23 cellular contexts compared by ENCODE assay signal in the genomic region with DNA sequence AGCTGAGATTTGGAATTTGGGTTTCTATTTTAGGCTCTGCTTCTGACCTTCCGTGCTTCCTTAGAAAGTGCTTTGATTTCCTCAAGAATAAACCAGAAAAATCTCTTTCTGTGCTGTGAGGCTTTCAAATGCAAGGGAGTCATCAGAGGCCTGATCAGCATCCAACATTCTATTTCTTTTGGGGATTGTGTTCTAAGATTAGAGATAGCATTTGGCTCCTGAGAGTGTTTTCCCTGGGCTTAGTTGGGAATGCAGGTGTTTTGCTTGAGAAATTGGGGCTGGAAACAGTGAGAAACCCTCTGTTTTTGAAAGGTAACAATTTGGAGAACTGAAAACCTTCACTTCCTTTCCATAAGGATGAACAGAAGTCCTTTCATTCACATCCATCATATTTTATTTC.
A peak's percentile ranks its signal among the peaks of the same experiment; 100 is the strongest.
DNase-seq lines count a peak whose midpoint lies in the region; ATAC-seq and TF ChIP-seq lines count a peak whose summit lies in the region.
"Had no signal": no experiment of that assay in that cellular context is flagged by ENCODE, and none has a peak within 500 bp of the region (broad histone marks: within the 10 kb centered on the region; RNA-seq: fewer than 3 reads in every experiment).

No MANE protein-coding gene starts in this region.

- POLR2A ChIA-PET in WTC11 (lab: Charles Lee) = no interaction called here

- ATAC-seq in WTC11 (no peak), HG03342 (IDR thresholded peaks at IDR 0.05; ENCODE audit: unreplicated experiment) (no peak), HG03521 (IDR thresholded peaks at IDR 0.05; ENCODE audit: unreplicated experiment) (no peak)
- ATAC-seq: naive thymus-derived CD8-positive, alpha-beta T cell; SK-N-SH treated with all-trans-retinoic acid at 6 μM for 48 hours had no signal

- peaks cover 62% of the 10 kb centered on the region for H3K4me1 Mint-ChIP-seq in WTC11
- H3K4me1 Mint-ChIP-seq: activated CD4-positive, alpha-beta T cell treated with anti-CD3 and anti-CD28 coated beads, Interleukin-2, amount 10 ng/mL, durations not matched to agents 7 days and 5 days; activated naive CD4-positive, alpha-beta T cell treated with anti-CD3 and anti-CD28 coated beads, Interleukin-2, amount 10 ng/mL, durations not matched to agents 7 days and 5 days; naive thymus-derived CD8-positive, alpha-beta T cell had no signal

- no peak overlapping the region for H3K4me3 Mint-ChIP-seq in WTC11
- H3K4me3 Mint-ChIP-seq: activated CD4-positive, alpha-beta T cell treated with anti-CD3 and anti-CD28 coated beads, Interleukin-2, amount 10 ng/mL, durations not matched to agents 7 days and 5 days; activated naive CD4-positive, alpha-beta T cell treated with anti-CD3 and anti-CD28 coated beads, Interleukin-2, amount 10 ng/mL, durations not matched to agents 7 days and 5 days; naive thymus-derived CD8-positive, alpha-beta T cell; stimulated activated naive CD8-positive, alpha-beta T cell treated with anti-CD3 and anti-CD28 coated beads, Interleukin-15, Interleukin-2, amounts not matched to agents 100 ng/mL and 50 ng/mL, for 24 hours had no signal

- DNase-seq in NCI-H82 (lab: John Stamatoyannopoulos, UW) (peak; percentile 8), NCI-H82 treated with DMSO at 0.1 percent for 48 hours (lab: John Stamatoyannopoulos, UW; ENCODE audit: unreplicated experiment) (no peak), WTC11 (ENCODE audit: low spot score) (no peak), medulla oblongata (ENCODE audit: extremely low spot score) (peak; percentile 36), substantia nigra (lab: John Stamatoyannopoulos, UW) (no peak), NCI-H146 treated with DMSO at 0.1 percent for 48 hours (lab: John Stamatoyannopoulos, UW; ENCODE audit: unreplicated experiment) (no peak)
- DNase-seq: 8988T; activated CD4-positive, alpha-beta T cell treated with anti-CD3 and anti-CD28 coated beads, Interleukin-2, amount 10 ng/mL, durations not matched to agents 7 days and 5 days; activated naive CD4-positive, alpha-beta T cell treated with anti-CD3 and anti-CD28 coated beads, Interleukin-2, amount 10 ng/mL, durations not matched to agents 7 days and 5 days; AML-193; amniotic stem cell; GF-D8; H7; naive thymus-derived CD8-positive, alpha-beta T cell; NCI-H226; posterior cingulate gyrus; sigmoid colon had no signal

- TF ChIP-seq CTCF in WTC11 (IDR thresholded peaks at IDR 0.05) = no peak

- peak overlapping the region; percentile 35 for H3K27ac ChIP-seq in substantia nigra (ENCODE audit: low read depth, low read length, poor library complexity, severe bottlenecking)
- H3K27ac ChIP-seq: epithelial cell of prostate, transverse colon had no signal

- H3K9me3 Mint-ChIP-seq in WTC11 = no peaks in the 10 kb centered on the region
- H3K9me3 Mint-ChIP-seq: activated CD4-positive, alpha-beta T cell treated with anti-CD3 and anti-CD28 coated beads, Interleukin-2, amount 10 ng/mL, durations not matched to agents 7 days and 5 days; activated naive CD4-positive, alpha-beta T cell treated with anti-CD3 and anti-CD28 coated beads, Interleukin-2, amount 10 ng/mL, durations not matched to agents 7 days and 5 days; stimulated activated naive CD8-positive, alpha-beta T cell treated with anti-CD3 and anti-CD28 coated beads, Interleukin-15, Interleukin-2, amounts not matched to agents 100 ng/mL and 50 ng/mL, for 24 hours had no signal

- H3K27me3 Mint-ChIP-seq in WTC11 (ENCODE audit: low read depth) = no peaks in the 10 kb centered on the region
- H3K27me3 Mint-ChIP-seq: activated CD4-positive, alpha-beta T cell treated with anti-CD3 and anti-CD28 coated beads, Interleukin-2, amount 10 ng/mL, durations not matched to agents 7 days and 5 days; activated naive CD4-positive, alpha-beta T cell treated with anti-CD3 and anti-CD28 coated beads, Interleukin-2, amount 10 ng/mL, durations not matched to agents 7 days and 5 days; stimulated activated naive CD8-positive, alpha-beta T cell treated with anti-CD3 and anti-CD28 coated beads, Interleukin-15, Interleukin-2, amounts not matched to agents 100 ng/mL and 50 ng/mL, for 24 hours had no signal

- no peaks in the 10 kb centered on the region for H3K36me3 Mint-ChIP-seq in WTC11
- H3K36me3 Mint-ChIP-seq: activated naive CD4-positive, alpha-beta T cell treated with anti-CD3 and anti-CD28 coated beads, Interleukin-2, amount 10 ng/mL, durations not matched to agents 7 days and 5 days; naive thymus-derived CD8-positive, alpha-beta T cell had no signal

- CTCF ChIA-PET in WTC11 (lab: Charles Lee) = no interaction called here

- H3K27ac Mint-ChIP-seq in WTC11 = peak overlapping the region; percentile 20; the same call in 1 of the 2 replicates
- H3K27ac Mint-ChIP-seq: activated CD4-positive, alpha-beta T cell treated with anti-CD3 and anti-CD28 coated beads, Interleukin-2, amount 10 ng/mL, durations not matched to agents 7 days and 5 days; activated naive CD4-positive, alpha-beta T cell treated with anti-CD3 and anti-CD28 coated beads, Interleukin-2, amount 10 ng/mL, durations not matched to agents 7 days and 5 days; naive thymus-derived CD8-positive, alpha-beta T cell; stimulated activated naive CD8-positive, alpha-beta T cell treated with anti-CD3 and anti-CD28 coated beads, Interleukin-15, Interleukin-2, amounts not matched to agents 100 ng/mL and 50 ng/mL, for 24 hours had no signal

TF ChIP-seq in WTC11, 78 proteins besides CTCF, POLR2A, EP300 and RAD21 (continues in another document):
- TF ChIP-seq, protein P1, sequence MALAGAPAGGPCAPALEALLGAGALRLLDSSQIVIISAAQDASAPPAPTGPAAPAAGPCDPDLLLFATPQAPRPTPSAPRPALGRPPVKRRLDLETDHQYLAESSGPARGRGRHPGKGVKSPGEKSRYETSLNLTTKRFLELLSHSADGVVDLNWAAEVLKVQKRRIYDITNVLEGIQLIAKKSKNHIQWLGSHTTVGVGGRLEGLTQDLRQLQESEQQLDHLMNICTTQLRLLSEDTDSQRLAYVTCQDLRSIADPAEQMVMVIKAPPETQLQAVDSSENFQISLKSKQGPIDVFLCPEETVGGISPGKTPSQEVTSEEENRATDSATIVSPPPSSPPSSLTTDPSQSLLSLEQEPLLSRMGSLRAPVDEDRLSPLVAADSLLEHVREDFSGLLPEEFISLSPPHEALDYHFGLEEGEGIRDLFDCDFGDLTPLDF (CRISPR knock-in tag; IDR thresholded peaks at IDR 0.05) = no peak
- TF ChIP-seq MYBL2 (CRISPR knock-in tag; IDR thresholded peaks at IDR 0.05) (no peak), GABPB1 (CRISPR knock-in tag; IDR thresholded peaks at IDR 0.05) (no peak), GRHL2 (CRISPR knock-in tag; IDR thresholded peaks at IDR 0.05; ENCODE audit: insufficient replicate concordance, severe bottlenecking) (no peak), TP53 (CRISPR knock-in tag; IDR thresholded peaks at IDR 0.05) (no peak), ZNF416 (CRISPR knock-in tag; IDR thresholded peaks at IDR 0.05) (no peak)
- TF ChIP-seq, protein P2, sequence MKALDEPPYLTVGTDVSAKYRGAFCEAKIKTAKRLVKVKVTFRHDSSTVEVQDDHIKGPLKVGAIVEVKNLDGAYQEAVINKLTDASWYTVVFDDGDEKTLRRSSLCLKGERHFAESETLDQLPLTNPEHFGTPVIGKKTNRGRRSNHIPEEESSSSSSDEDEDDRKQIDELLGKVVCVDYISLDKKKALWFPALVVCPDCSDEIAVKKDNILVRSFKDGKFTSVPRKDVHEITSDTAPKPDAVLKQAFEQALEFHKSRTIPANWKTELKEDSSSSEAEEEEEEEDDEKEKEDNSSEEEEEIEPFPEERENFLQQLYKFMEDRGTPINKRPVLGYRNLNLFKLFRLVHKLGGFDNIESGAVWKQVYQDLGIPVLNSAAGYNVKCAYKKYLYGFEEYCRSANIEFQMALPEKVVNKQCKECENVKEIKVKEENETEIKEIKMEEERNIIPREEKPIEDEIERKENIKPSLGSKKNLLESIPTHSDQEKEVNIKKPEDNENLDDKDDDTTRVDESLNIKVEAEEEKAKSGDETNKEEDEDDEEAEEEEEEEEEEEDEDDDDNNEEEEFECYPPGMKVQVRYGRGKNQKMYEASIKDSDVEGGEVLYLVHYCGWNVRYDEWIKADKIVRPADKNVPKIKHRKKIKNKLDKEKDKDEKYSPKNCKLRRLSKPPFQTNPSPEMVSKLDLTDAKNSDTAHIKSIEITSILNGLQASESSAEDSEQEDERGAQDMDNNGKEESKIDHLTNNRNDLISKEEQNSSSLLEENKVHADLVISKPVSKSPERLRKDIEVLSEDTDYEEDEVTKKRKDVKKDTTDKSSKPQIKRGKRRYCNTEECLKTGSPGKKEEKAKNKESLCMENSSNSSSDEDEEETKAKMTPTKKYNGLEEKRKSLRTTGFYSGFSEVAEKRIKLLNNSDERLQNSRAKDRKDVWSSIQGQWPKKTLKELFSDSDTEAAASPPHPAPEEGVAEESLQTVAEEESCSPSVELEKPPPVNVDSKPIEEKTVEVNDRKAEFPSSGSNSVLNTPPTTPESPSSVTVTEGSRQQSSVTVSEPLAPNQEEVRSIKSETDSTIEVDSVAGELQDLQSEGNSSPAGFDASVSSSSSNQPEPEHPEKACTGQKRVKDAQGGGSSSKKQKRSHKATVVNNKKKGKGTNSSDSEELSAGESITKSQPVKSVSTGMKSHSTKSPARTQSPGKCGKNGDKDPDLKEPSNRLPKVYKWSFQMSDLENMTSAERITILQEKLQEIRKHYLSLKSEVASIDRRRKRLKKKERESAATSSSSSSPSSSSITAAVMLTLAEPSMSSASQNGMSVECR (CRISPR knock-in tag; IDR thresholded peaks at IDR 0.05; ENCODE audit: borderline replicate concordance) = no peak
- TF ChIP-seq, protein P3, sequence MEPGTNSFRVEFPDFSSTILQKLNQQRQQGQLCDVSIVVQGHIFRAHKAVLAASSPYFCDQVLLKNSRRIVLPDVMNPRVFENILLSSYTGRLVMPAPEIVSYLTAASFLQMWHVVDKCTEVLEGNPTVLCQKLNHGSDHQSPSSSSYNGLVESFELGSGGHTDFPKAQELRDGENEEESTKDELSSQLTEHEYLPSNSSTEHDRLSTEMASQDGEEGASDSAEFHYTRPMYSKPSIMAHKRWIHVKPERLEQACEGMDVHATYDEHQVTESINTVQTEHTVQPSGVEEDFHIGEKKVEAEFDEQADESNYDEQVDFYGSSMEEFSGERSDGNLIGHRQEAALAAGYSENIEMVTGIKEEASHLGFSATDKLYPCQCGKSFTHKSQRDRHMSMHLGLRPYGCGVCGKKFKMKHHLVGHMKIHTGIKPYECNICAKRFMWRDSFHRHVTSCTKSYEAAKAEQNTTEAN (CRISPR knock-in tag; IDR thresholded peaks at IDR 0.05) = no peak
- TF ChIP-seq, protein P4, sequence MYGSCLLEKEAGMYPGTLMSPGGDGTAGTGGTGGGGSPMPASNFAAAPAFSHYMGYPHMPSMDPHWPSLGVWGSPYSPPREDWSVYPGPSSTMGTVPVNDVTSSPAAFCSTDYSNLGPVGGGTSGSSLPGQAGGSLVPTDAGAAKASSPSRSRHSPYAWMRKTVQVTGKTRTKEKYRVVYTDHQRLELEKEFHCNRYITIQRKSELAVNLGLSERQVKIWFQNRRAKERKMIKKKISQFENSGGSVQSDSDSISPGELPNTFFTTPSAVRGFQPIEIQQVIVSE (CRISPR knock-in tag; IDR thresholded peaks at IDR 0.05; ENCODE audit: borderline replicate concordance) = no peak

Comparison
In these comparisons a context has a peak if more than half of its experiments do, and no peak if none do; other contexts are left out.
1. DNase-seq: peak in NCI-H82 (single experiment) and medulla oblongata (single experiment); none in NCI-H82 treated with DMSO at 0.1 percent for 48 hours (single experiment), WTC11 (single experiment), substantia nigra (0 of 49) and NCI-H146 treated with DMSO at 0.1 percent for 48 hours (single experiment).